Comparison of ENCODE assay signal across 26 cellular contexts in genomic region chr7:16266877-16267276, GRCh38.
DNase-seq lines count a peak whose midpoint lies in the region; ATAC-seq, FAIRE-seq and TF ChIP-seq lines count a peak whose summit lies in the region.
"Had no signal": no experiment of that assay in that cellular context is flagged by ENCODE, and none has a peak within 500 bp of the region (broad histone marks: within the 10 kb centered on the region; RNA-seq: fewer than 3 reads in every experiment).

No MANE protein-coding gene starts in this region.

- TF ChIP-seq POLR2A in K562 (conservative IDR thresholded peaks at IDR 0.05), result no peak

- H3K4me1 Mint-ChIP-seq in activated CD4-positive, alpha-beta T cell treated with anti-CD3 and anti-CD28 coated beads, Interleukin-2, amount 10 ng/mL, durations not matched to agents 7 days and 5 days, result no peaks in the 10 kb centered on the region
- H3K4me1 Mint-ChIP-seq: CD14-positive monocyte; CD4-positive, CD25-positive, alpha-beta regulatory T cell had no signal

- H3K9me1 ChIP-seq in K562 (ENCODE audit: control insufficient read depth, insufficient read depth, low read length), result no peaks in the 10 kb centered on the region

- no peaks in the 10 kb centered on the region for H3K9me3 Mint-ChIP-seq in activated CD4-positive, alpha-beta T cell treated with anti-CD3 and anti-CD28 coated beads, Interleukin-2, amount 10 ng/mL, durations not matched to agents 7 days and 5 days

- TF ChIP-seq RAD21 in SK-N-SH (IDR thresholded peaks at IDR 0.05; ENCODE audit: low read length) (no peak), K562 (CRISPR knock-in tag; conservative IDR thresholded peaks at IDR 0.05 in 1 of 2, IDR thresholded peaks at IDR 0.05 in 1 of 2) (no peak)

- CTCF ChIA-PET in SK-N-SH (lab: Yijun Ruan, JAX) (interaction anchor here (1.1 to 1.3 kb wide), 2 partner anchors 298 to 651 kb away, joined by 3 to 4 read pairs; no protein-coding TSS in a partner anchor), K562 (lab: Yijun Ruan, JAX; ENCODE audit: low intra/inter-chr PET ratio) (no interaction called here)
- CTCF ChIA-PET in activated CD4-positive, alpha-beta T cell treated with anti-CD3 and anti-CD28 coated beads, Interleukin-2, amount 10 ng/mL, durations not matched to agents 7 days and 5 days (lab: Charles Lee), result no interaction called here

- H3K9me2 ChIP-seq in Loucy (replicated peaks; ENCODE audit: low read depth, low read length), result no peaks in the 10 kb centered on the region
- H3K9me2 ChIP-seq in SK-N-SH, result no peaks in the 10 kb centered on the region

- no peaks in the 10 kb centered on the region for H3K27me3 Mint-ChIP-seq in activated CD4-positive, alpha-beta T cell treated with anti-CD3 and anti-CD28 coated beads, Interleukin-2, amount 10 ng/mL, durations not matched to agents 7 days and 5 days
- H3K27me3 Mint-ChIP-seq: CD4-positive, alpha-beta memory T cell; CD4-positive, CD25-positive, alpha-beta regulatory T cell had no signal

- H3K27me3 ChIP-seq in Loucy (ENCODE audit: insufficient read depth, low read length, poor library complexity, severe bottlenecking) (no peaks in the 10 kb centered on the region), SK-N-SH (ENCODE audit: insufficient read depth) (no peaks in the 10 kb centered on the region), K562 (ENCODE audit: control insufficient read depth in 2 of 2, insufficient read depth in 2 of 2, low read length in 2 of 2) (no peaks in the 10 kb centered on the region)
- H3K27me3 ChIP-seq: BE2C, BLaER1 had no signal

- H3K4me2 ChIP-seq in Loucy (ENCODE audit: low read depth, low read length, poor library complexity, severe bottlenecking) (no peak overlapping the region), SK-N-SH (no peak overlapping the region), K562 (ENCODE audit: insufficient read depth, low read length) (peak overlapping the region; percentile 87)
- H3K4me2 ChIP-seq: BLaER1 had no signal

- no peaks in the 10 kb centered on the region for H3K36me3 Mint-ChIP-seq in activated CD4-positive, alpha-beta T cell treated with anti-CD3 and anti-CD28 coated beads, Interleukin-2, amount 10 ng/mL, durations not matched to agents 7 days and 5 days (ENCODE audit: low read depth)
- H3K36me3 Mint-ChIP-seq: CD14-positive monocyte; CD4-positive, alpha-beta memory T cell; CD4-positive, CD25-positive, alpha-beta regulatory T cell had no signal

- H3K27ac ChIP-seq in SK-N-SH (ENCODE audit: low read depth in 2 of 2, low read length in 1 of 2) (no peak overlapping the region), K562 (ENCODE audit: extremely low read depth, low read depth, low read length) (peak overlapping the region; percentile 93)
- H3K27ac ChIP-seq: BLaER1 had no signal

- H3K9me3 ChIP-seq in Loucy (ENCODE audit: insufficient read depth, low read depth, low read length) (no peaks in the 10 kb centered on the region), SK-N-SH (no peaks in the 10 kb centered on the region), K562 (replicated peaks; ENCODE audit: control insufficient read depth, insufficient read depth, low read depth, low read length) (peaks cover 13% of the 10 kb centered on the region)
- H3K9me3 ChIP-seq: BE2C, BLaER1 had no signal

- BruUV-seq in K562 (replicated peaks; lab: Mats Ljungman, UMichigan), result no TSS peak

- H3K27ac Mint-ChIP-seq in activated CD4-positive, alpha-beta T cell treated with anti-CD3 and anti-CD28 coated beads, Interleukin-2, amount 10 ng/mL, durations not matched to agents 7 days and 5 days, result no peak overlapping the region
- H3K27ac Mint-ChIP-seq: CD14-positive monocyte; CD4-positive, CD25-positive, alpha-beta regulatory T cell had no signal

- H3K36me3 ChIP-seq in Loucy (ENCODE audit: insufficient read depth, low read length) (no peaks in the 10 kb centered on the region), SK-N-SH (replicated peaks in 1 of 2; ENCODE audit: control insufficient read depth in 1 of 2, insufficient read depth in 2 of 2, low read length in 1 of 2) (no peaks in the 10 kb centered on the region), K562 (ENCODE audit: control insufficient read depth, insufficient read depth, low read length) (peaks cover 62% of the 10 kb centered on the region)
- H3K36me3 ChIP-seq: BE2C, BLaER1 had no signal

- TF ChIP-seq EP300 in SK-N-SH (IDR thresholded peaks at IDR 0.05; ENCODE audit: borderline replicate concordance in 1 of 2, low read depth in 1 of 2, low read length in 1 of 2), result no peak
- no peak for TF ChIP-seq EP300 in K562 (IDR thresholded peaks at IDR 0.05; ENCODE audit: low read length)

- H3K4me3 Mint-ChIP-seq in activated CD4-positive, alpha-beta T cell treated with anti-CD3 and anti-CD28 coated beads, Interleukin-2, amount 10 ng/mL, durations not matched to agents 7 days and 5 days, result no peak overlapping the region
- H3K4me3 Mint-ChIP-seq: CD14-positive monocyte; CD4-positive, alpha-beta memory T cell; CD4-positive, CD25-positive, alpha-beta regulatory T cell had no signal

- no peak for DNase-seq in SK-N-SH
- DNase-seq in K562 (ENCODE audit: extremely low read depth in 1 of 4, low spot score in 3 of 4), result no peak
- DNase-seq in activated CD4-positive, alpha-beta T cell treated with anti-CD3 and anti-CD28 coated beads, Interleukin-2, amount 10 ng/mL, durations not matched to agents 7 days and 5 days, result no peak
- no peak for DNase-seq in stimulated activated CD4-positive, alpha-beta T cell treated with anti-CD3 and anti-CD28 coated beads, Interleukin-15, amount 100 ng/mL, for 24 hours
- DNase-seq in COR-L47 (lab: John Stamatoyannopoulos, UW), result no peak
- DNase-seq in NCI-H2081 treated with DMSO at 0.1 percent for 48 hours (lab: John Stamatoyannopoulos, UW), result no peak
- DNase-seq: 8988T; ACHN; BE2C; C1 segment of cervical spinal cord; CD4-positive, alpha-beta memory T cell; CD4-positive, CD25-positive, alpha-beta regulatory T cell; DMS 273 treated with DMSO at 0.1 percent for 48 hours; DMS153; DMS53; DMS79; DND-41; EL; GF-D8 had no signal

- whole genome bisulfite sequencing in SK-N-SH (ENCODE audit: low lambda C conversion rate), result 13% methylated on average over 1 of the region's 1 CpG
- WGBS in K562 (ENCODE audit: insufficient coverage, low coverage, missing lambda C conversion rate), result 0% methylated on average over 1 of the region's 1 CpG

- peak overlapping the region; percentile 64 for H3K9ac ChIP-seq in Loucy (ENCODE audit: low read depth, low read length, poor library complexity, severe bottlenecking)
- no peak overlapping the region for H3K9ac ChIP-seq in SK-N-SH
- H3K9ac ChIP-seq in K562 (ENCODE audit: insufficient read depth in 1 of 2, low read depth in 2 of 2, low read length in 2 of 2), result peak overlapping the region in 1 of 2 experiments; percentile 92; a peak in 2 of 4 replicates
- H3K9ac ChIP-seq: BLaER1 had no signal

- FAIRE-seq in G401.6 (lab: Jason Lieb, UNC) (peak; percentile 45), K562 (lab: Jason Lieb, UNC) (no peak)
- FAIRE-seq: A204.1, GM12891, GM19239 had no signal

- H4K20me1 ChIP-seq in Loucy (ENCODE audit: insufficient read depth, low read length, poor library complexity, severe bottlenecking), result no peaks in the 10 kb centered on the region
- H4K20me1 ChIP-seq in SK-N-SH (ENCODE audit: insufficient read depth), result no peaks in the 10 kb centered on the region
- H4K20me1 ChIP-seq in K562 (replicated peaks; ENCODE audit: control insufficient read depth, insufficient read depth, low read length), result no peaks in the 10 kb centered on the region
- H4K20me1 ChIP-seq: BLaER1 had no signal

- H3K79me2 ChIP-seq in Loucy (ENCODE audit: insufficient read depth, low read length) (no peaks in the 10 kb centered on the region), SK-N-SH (ENCODE audit: insufficient read depth) (no peaks in the 10 kb centered on the region), K562 (ENCODE audit: control insufficient read depth, insufficient read depth, low read length) (peaks cover 93% of the 10 kb centered on the region)

- TF ChIP-seq CTCF in Loucy (conservative IDR thresholded peaks at IDR 0.05; ENCODE audit: low read length), result no peak
- TF ChIP-seq CTCF in SK-N-SH (IDR thresholded peaks at IDR 0.05), result no peak
- no peak for TF ChIP-seq CTCF in K562 (IDR thresholded peaks at IDR 0.05 in 2 of 3, conservative IDR thresholded peaks at IDR 0.05 in 1 of 3; ENCODE audit: insufficient read depth in 2 of 3, low read depth in 1 of 3, low read length in 3 of 3)

- ATAC-seq in K562, result no peak

- intact Hi-C loops in K562 (cut with micrococcal nuclease), result loop anchor here (10.0 kb wide), 1 partner anchor 488 kb away; the partner anchor contains the start of gene TSPAN13

- H3K4me3 ChIP-seq in Loucy (ENCODE audit: low read length, poor library complexity, severe bottlenecking) (no peak overlapping the region), SK-N-SH (ENCODE audit: low read depth in 2 of 2, low read length in 1 of 2) (no peak overlapping the region), K562 (peak overlapping the region; percentile 49)
- H3K4me3 ChIP-seq: BLaER1 had no signal

- no peak overlapping the region for H2AFZ ChIP-seq in Loucy (ENCODE audit: low read length)
- no peak overlapping the region for H2AFZ ChIP-seq in SK-N-SH (ENCODE audit: low read depth)
- no peak overlapping the region for H2AFZ ChIP-seq in K562 (ENCODE audit: low read depth, low read length)

- peaks cover 13% of the 10 kb centered on the region for H3F3A ChIP-seq in Loucy (ENCODE audit: low read depth)
- no peaks in the 10 kb centered on the region for H3F3A ChIP-seq in SK-N-SH (replicated peaks; ENCODE audit: insufficient read depth)

- H3K4me1 ChIP-seq in Loucy (ENCODE audit: insufficient read depth, low read length, poor library complexity, severe bottlenecking) (peaks cover 50% of the 10 kb centered on the region), SK-N-SH (ENCODE audit: control insufficient read depth in 1 of 2, insufficient read depth in 2 of 2, low read depth in 1 of 2, low read length in 1 of 2) (peaks cover 0 to 7% of the 10 kb centered on the region in 2 experiments; a peak in 2 of 4 replicates), K562 (replicated peaks in 1 of 2; ENCODE audit: control insufficient read depth in 2 of 2, insufficient read depth in 2 of 2, low read length in 2 of 2) (peaks cover 10 to 30% of the 10 kb centered on the region in 2 experiments; a peak in 4 of 5 replicates)
- H3K4me1 ChIP-seq: BLaER1 had no signal

- POLR2A ChIA-PET in SK-N-SH (lab: Yijun Ruan, JAX), result no interaction called here
- POLR2A ChIA-PET in K562 (lab: Yijun Ruan, JAX), result interaction anchor here (0.8 to 1.0 kb wide), 3 partner anchors 152 to 298 kb away, joined by 3 to 4 read pairs (median 3); no protein-coding TSS in a partner anchor
- POLR2A ChIA-PET in activated CD4-positive, alpha-beta T cell treated with anti-CD3 and anti-CD28 coated beads, Interleukin-2, amount 10 ng/mL, durations not matched to agents 7 days and 5 days (lab: Charles Lee), result no interaction called here

- in situ Hi-C loops in K562 (cut with MboI), result loop anchor here (5.0 to 10.0 kb wide), 2 partner anchors 150 to 298 kb away; no protein-coding TSS in a partner anchor

TF ChIP-seq in K562, 482 proteins besides CTCF, POLR2A, EP300 and RAD21 (continues in another document):
- 0 out of 2 replicates have a peak, but pooled peaks have one; percentile 15 for TF ChIP-seq ADNP (tag; IDR thresholded peaks at IDR 0.05)
- TF ChIP-seq TGIF2 (CRISPR knock-in tag; IDR thresholded peaks at IDR 0.05), result no peak
- TF ChIP-seq FOXJ3 (CRISPR knock-in tag; IDR thresholded peaks at IDR 0.05), result no peak
- TF ChIP-seq HMG20A (CRISPR knock-in tag; conservative IDR thresholded peaks at IDR 0.05), result no peak
- no peak for TF ChIP-seq ZZZ3 (IDR thresholded peaks at IDR 0.05)
